1 cellular context compared by ENCODE assay signal in genomic region chr17:27491713-27492190, GRCh38.
TF ChIP-seq lines count a peak whose summit lies in the region.

No MANE protein-coding gene starts in this region.

TF ChIP-seq in K562, 482 proteins besides CTCF, POLR2A, EP300 and RAD21 (continued from another document and continues in another):
- TF ChIP-seq GMEB1 (CRISPR knock-in tag; IDR thresholded peaks at IDR 0.05) (no peak), HMG20B (CRISPR knock-in tag; IDR thresholded peaks at IDR 0.05) (no peak), MAFF (IDR thresholded peaks at IDR 0.05; ENCODE audit: low read length) (no peak), ZNF583 (CRISPR knock-in tag; IDR thresholded peaks at IDR 0.05) (no peak), ELF4 (CRISPR knock-in tag; IDR thresholded peaks at IDR 0.05) (no peak), CC2D1A (IDR thresholded peaks at IDR 0.05) (no peak; the same call in 1 of the 2 replicates), ZNF354B (CRISPR knock-in tag; IDR thresholded peaks at IDR 0.05) (no peak), KLF16 (IDR thresholded peaks at IDR 0.05) (peak; percentile 74; the same call in 1 of the 2 replicates), ZNF224 (CRISPR knock-in tag; IDR thresholded peaks at IDR 0.05) (no peak), ARID3B (CRISPR knock-in tag; IDR thresholded peaks at IDR 0.05; ENCODE audit: borderline replicate concordance) (no peak), HDAC6 (IDR thresholded peaks at IDR 0.05; ENCODE audit: low read depth, low read length) (no peak), STAT5B (CRISPR knock-in tag; IDR thresholded peaks at IDR 0.05) (no peak), PRMT5 (CRISPR knock-in tag; IDR thresholded peaks at IDR 0.05) (no peak), NONO (IDR thresholded peaks at IDR 0.05; ENCODE audit: low read depth in 2 of 2, low read length in 1 of 2) (no peak), ZNF780A (CRISPR knock-in tag; IDR thresholded peaks at IDR 0.05) (no peak), POLR2AphosphoS5 (IDR thresholded peaks at IDR 0.05; ENCODE audit: control insufficient read depth, insufficient read depth, low read depth, low read length) (peak; percentile 50; the same call in 1 of the 2 replicates), ZNF143 (CRISPR knock-in tag; IDR thresholded peaks at IDR 0.05) (no peak), ZBTB1 (CRISPR knock-in tag; IDR thresholded peaks at IDR 0.05; ENCODE audit: borderline replicate concordance, low read depth) (no peak), TRIM24 (IDR thresholded peaks at IDR 0.05) (no peak), ZNF75A (CRISPR knock-in tag; IDR thresholded peaks at IDR 0.05) (no peak), SAFB (IDR thresholded peaks at IDR 0.05; ENCODE audit: borderline replicate concordance, low read depth, low read length) (no peak), STAT5A (IDR thresholded peaks at IDR 0.05; ENCODE audit: borderline replicate concordance, low read length) (no peak), BHLHE40 (IDR thresholded peaks at IDR 0.05; ENCODE audit: low read length) (peak; percentile 90), RFX1 (IDR thresholded peaks at IDR 0.05) (no peak), ETS1 (conservative IDR thresholded peaks at IDR 0.05; ENCODE audit: control insufficient read depth, low read depth, low read length) (no peak; the same call in 1 of the 2 replicates), MYNN (IDR thresholded peaks at IDR 0.05) (peak; percentile 64; the same call in 1 of the 2 replicates), MYNN (CRISPR knock-in tag; IDR thresholded peaks at IDR 0.05) (no peak), OTX1 (CRISPR knock-in tag; IDR thresholded peaks at IDR 0.05) (no peak), TEAD2 (tag; IDR thresholded peaks at IDR 0.05) (no peak), CHCHD3 (CRISPR knock-in tag; IDR thresholded peaks at IDR 0.05) (no peak), TRIM25 (IDR thresholded peaks at IDR 0.05; ENCODE audit: borderline replicate concordance) (no peak), NR2C1 (IDR thresholded peaks at IDR 0.05) (peak; percentile 56), NR2C1 (tag; IDR thresholded peaks at IDR 0.05) (no peak), SMC3 (conservative IDR thresholded peaks at IDR 0.05; ENCODE audit: insufficient read depth, low read depth, low read length) (no peak), ZNF740 (CRISPR knock-in tag; IDR thresholded peaks at IDR 0.05) (no peak), ZNF740 (tag; IDR thresholded peaks at IDR 0.05) (no peak), HSF4 (CRISPR knock-in tag; IDR thresholded peaks at IDR 0.05; ENCODE audit: borderline replicate concordance) (no peak), ILF3 (IDR thresholded peaks at IDR 0.05; ENCODE audit: borderline replicate concordance) (no peak), ZBTB33 (CRISPR knock-in tag; IDR thresholded peaks at IDR 0.05) (no peak), XRCC3 (IDR thresholded peaks at IDR 0.05) (no peak), POLR2B (IDR thresholded peaks at IDR 0.05; ENCODE audit: low read depth, partially characterized antibody) (no peak), EWSR1 (IDR thresholded peaks at IDR 0.05; ENCODE audit: borderline replicate concordance, low read depth, partially characterized antibody) (no peak), SRSF3 (IDR thresholded peaks at IDR 0.05; ENCODE audit: insufficient read depth, low read length) (no peak), ELK1 (CRISPR knock-in tag; IDR thresholded peaks at IDR 0.05) (no peak), MTF1 (CRISPR knock-in tag; IDR thresholded peaks at IDR 0.05; ENCODE audit: borderline replicate concordance) (no peak), PRDM10 (IDR thresholded peaks at IDR 0.05; ENCODE audit: partially characterized antibody) (peak; percentile 21), FOXP4 (CRISPR knock-in tag; IDR thresholded peaks at IDR 0.05; ENCODE audit: borderline replicate concordance) (no peak), ZNF277 (CRISPR knock-in tag; IDR thresholded peaks at IDR 0.05; ENCODE audit: borderline replicate concordance) (no peak), ATF3 (IDR thresholded peaks at IDR 0.05) (peak; percentile 41), ATF3 (CRISPR knock-in tag; conservative IDR thresholded peaks at IDR 0.05) (no peak)
